ENCODE assay signal across 8 cellular contexts in genomic region chr16:4733747-4734062, GRCh38. TPM values are rescaled to one million over a fixed set of nuclear protein-coding genes. Genes with fewer than 3 reads are reported as not detected.
A peak's percentile ranks its signal among the peaks of the same experiment; 100 is the strongest.
DNase-seq lines count a peak whose midpoint lies in the region; ATAC-seq and TF ChIP-seq lines count a peak whose summit lies in the region.

No MANE protein-coding gene starts in this region.

- H3K4me1 ChIP-seq in ACC112 (ENCODE audit: control insufficient read depth, insufficient read depth, low read length, unreplicated experiment) (no peaks in the 10 kb centered on the region), RWPE2 (ENCODE audit: insufficient read depth, poor library complexity, severe bottlenecking) (no peaks in the 10 kb centered on the region), mucosa of stomach (ENCODE audit: control insufficient read depth, insufficient read depth, low read length) (peaks cover 6% of the 10 kb centered on the region)

- H3K36me3 Mint-ChIP-seq in type B pancreatic cell, result no peaks in the 10 kb centered on the region

- peak overlapping the region; percentile 97 for H3K4me3 Mint-ChIP-seq in type B pancreatic cell

- peak overlapping the region; percentile 71 for H3K9ac ChIP-seq in mucosa of stomach (ENCODE audit: low read length)

- H3K36me3 ChIP-seq in ACC112 (ENCODE audit: insufficient read depth, low read length) (0 out of 2 replicates have a peak, but pooled peaks cover 3% of the 10 kb centered on the region), RWPE2 (ENCODE audit: low read depth) (peaks cover 30% of the 10 kb centered on the region), mucosa of stomach (ENCODE audit: control insufficient read depth, insufficient read depth, low read length) (no peaks in the 10 kb centered on the region)

- peak overlapping the region; percentile 77 for H2AFZ ChIP-seq in ACC112 (ENCODE audit: low read length, unreplicated experiment)

- H3K27me3 ChIP-seq in ACC112 (ENCODE audit: insufficient read depth, low read length), result no peaks in the 10 kb centered on the region
- no peaks in the 10 kb centered on the region for H3K27me3 ChIP-seq in RWPE2 (ENCODE audit: insufficient read depth, poor library complexity, severe bottlenecking)
- no peaks in the 10 kb centered on the region for H3K27me3 ChIP-seq in mucosa of stomach (ENCODE audit: control insufficient read depth, insufficient read depth, low read length)

- no peaks in the 10 kb centered on the region for H3K9me3 Mint-ChIP-seq in type B pancreatic cell

- H3K9me3 ChIP-seq in RWPE2 (ENCODE audit: severe bottlenecking), result no peaks in the 10 kb centered on the region
- no peaks in the 10 kb centered on the region for H3K9me3 ChIP-seq in mucosa of stomach (ENCODE audit: control insufficient read depth, low read length)

- H3K4me1 Mint-ChIP-seq in type B pancreatic cell (ENCODE audit: unreplicated experiment), result peaks cover 8% of the 10 kb centered on the region

- H3K27ac Mint-ChIP-seq in type B pancreatic cell, result peak overlapping the region; percentile 97

- H3K27me3 Mint-ChIP-seq in type B pancreatic cell, result peaks cover 4% of the 10 kb centered on the region

- H3K4me3 ChIP-seq in ACC112 (ENCODE audit: low read depth, low read length) (peak overlapping the region; percentile 91), RWPE2 (ENCODE audit: severe bottlenecking) (peak overlapping the region; percentile 66), choroid plexus epithelial cell (ENCODE audit: low read depth, low read length) (peak overlapping the region; percentile 96), mucosa of stomach (ENCODE audit: low read length) (peak overlapping the region; percentile 98)

- TF ChIP-seq CTCF in RWPE2 (IDR thresholded peaks at IDR 0.05; ENCODE audit: poor library complexity, severe bottlenecking) (no peak), choroid plexus epithelial cell (conservative IDR thresholded peaks at IDR 0.05; ENCODE audit: low read depth, low read length) (no peak), type B pancreatic cell (conservative IDR thresholded peaks at IDR 0.05) (no peak)

- DNase-seq in RWPE2 (ENCODE audit: low spot score), result no peak
- DNase-seq in choroid plexus epithelial cell (ENCODE audit: low read depth), result no peak
- no peak for DNase-seq in type B pancreatic cell (ENCODE audit: extremely low spot score, unreplicated experiment)
- no peak for DNase-seq in cortex of kidney (lab: John Stamatoyannopoulos, UW)

- peaks cover 3% of the 10 kb centered on the region for H3K79me2 ChIP-seq in ACC112 (ENCODE audit: control insufficient read depth, insufficient read depth, low read length, unreplicated experiment)

- H3K27ac ChIP-seq in ACC112 (ENCODE audit: low read depth, low read length) (0 out of 2 replicates have a peak overlapping the region, but pooled peaks have one; percentile 9), RWPE2 (ENCODE audit: poor library complexity, severe bottlenecking) (peak overlapping the region; percentile 50)

- ATAC-seq in GM21576 (IDR thresholded peaks at IDR 0.05; ENCODE audit: unreplicated experiment), result peak; percentile 14
- no peak for ATAC-seq in RWPE2 (ENCODE audit: low read depth)
- ATAC-seq in HG03442 (IDR thresholded peaks at IDR 0.05; ENCODE audit: unreplicated experiment), result no peak

RNA-seq across cellular contexts. Expression of gene ANKS3, which starts 0.4 kb away (rescaled TPM):
- total RNA-seq in type B pancreatic cell (ENCODE audit: low replicate concordance), result 21.6 and 36.7 TPM in 2 replicates

RNA-seq across cellular contexts. Expression of gene DNAAF8, which starts 0.6 kb away (rescaled TPM):
- 0.74 and 2.6 TPM in 2 replicates for total RNA-seq in type B pancreatic cell (ENCODE audit: low replicate concordance)

RNA-seq across cellular contexts. Expression of gene ZNF500, which starts 33.3 kb away (rescaled TPM):
- total RNA-seq in type B pancreatic cell (ENCODE audit: low replicate concordance), result 19.0 and 21.0 TPM in 2 replicates

RNA-seq across cellular contexts. Expression of gene NUDT16L1, which starts 40.3 kb away (rescaled TPM):
- 36.7 and 37.7 TPM in 2 replicates for total RNA-seq in type B pancreatic cell (ENCODE audit: low replicate concordance)

RNA-seq across cellular contexts. Expression of gene SEPTIN12, which starts 54.4 kb away (rescaled TPM):
- not detected in 2 replicates for total RNA-seq in type B pancreatic cell (ENCODE audit: low replicate concordance)
